ENCODE assay signal across 23 cellular contexts in genomic region chr2:171080607-171081006, GRCh38.
A peak's percentile ranks its signal among the peaks of the same experiment; 100 is the strongest.
DNase-seq lines count a peak whose midpoint lies in the region; ATAC-seq, FAIRE-seq and TF ChIP-seq lines count a peak whose summit lies in the region.
"Had no signal": no experiment of that assay in that cellular context is flagged by ENCODE, and none has a peak within 500 bp of the region (broad histone marks: within the 10 kb centered on the region; RNA-seq: fewer than 3 reads in every experiment).

No MANE protein-coding gene starts in this region.

- H3K27me3 Mint-ChIP-seq in activated T-cell treated with anti-CD3 and anti-CD28 coated beads, Interleukin-2, amount 50 U/mL, for 24 hours = no peaks in the 10 kb centered on the region
- H3K27me3 Mint-ChIP-seq in T-cell = no peaks in the 10 kb centered on the region
- H3K27me3 Mint-ChIP-seq in naive thymus-derived CD8-positive, alpha-beta T cell = no peaks in the 10 kb centered on the region
- H3K27me3 Mint-ChIP-seq: CD8-positive, alpha-beta memory T cell had no signal

- WGBS in HepG2 (ENCODE audit: low lambda C conversion rate) = 98% methylated on average over 6 of the region's 6 CpGs
- 99% methylated on average over 6 of the region's 6 CpGs for WGBS in right lobe of liver (ENCODE audit: insufficient coverage, low coverage, low lambda C conversion rate, missing lambda C conversion rate)

- no peaks in the 10 kb centered on the region for H3K9me3 ChIP-seq in HepG2 (ENCODE audit: low read length)
- no peaks in the 10 kb centered on the region for H3K9me3 ChIP-seq in right lobe of liver
- H3K9me3 ChIP-seq: A549 had no signal

- no peak overlapping the region for H3K4me2 ChIP-seq in HepG2 (ENCODE audit: low read depth, low read length)
- H3K4me2 ChIP-seq: A549 had no signal

- peaks cover 13 to 41% of the 10 kb centered on the region in 2 experiments for H3K36me3 ChIP-seq in HepG2 (replicated peaks in 1 of 2; ENCODE audit: control insufficient read depth in 1 of 2, insufficient read depth in 2 of 2, low read length in 2 of 2)
- no peaks in the 10 kb centered on the region for H3K36me3 ChIP-seq in right lobe of liver

- CTCF ChIA-PET in HepG2 (lab: Yijun Ruan, JAX; ENCODE audit: low intra/inter-chr PET ratio, low total read pairs) = no interaction called here
- CTCF ChIA-PET in T-cell (lab: Charles Lee) = no interaction called here

- TF ChIP-seq POLR2A in HepG2 (IDR thresholded peaks at IDR 0.05; ENCODE audit: insufficient read depth in 1 of 2, low read depth in 2 of 2, low read length in 2 of 2) (no peak), right lobe of liver (IDR thresholded peaks at IDR 0.05) (no peak)

- H4K20me1 ChIP-seq in HepG2 (ENCODE audit: insufficient read depth, low read length) = no peaks in the 10 kb centered on the region

- in situ Hi-C loops in HepG2 (cut with HindIII; ENCODE audit: extremely low pct_ligation_motif_present, low pct_unique_long_range_greater_than_20kb) = no loop called here

- FAIRE-seq in HepG2 (lab: Jason Lieb, UNC) = no peak
- FAIRE-seq: A549, GM12878, GM19239, H1 had no signal

- TF ChIP-seq EP300 in HepG2 (IDR thresholded peaks at IDR 0.05; ENCODE audit: low read depth in 2 of 2, low read length in 2 of 2) = no peak
- no peak for TF ChIP-seq EP300 in HepG2 (CRISPR knock-in tag; IDR thresholded peaks at IDR 0.05; ENCODE audit: borderline replicate concordance)

- TF ChIP-seq RAD21 in HepG2 (CRISPR knock-in tag; IDR thresholded peaks at IDR 0.05) = no peak

- TF ChIP-seq CTCF in HepG2 (CRISPR knock-in tag; IDR thresholded peaks at IDR 0.05) (no peak), right lobe of liver (IDR thresholded peaks at IDR 0.05) (no peak)

- H3K4me1 ChIP-seq in HepG2 (ENCODE audit: insufficient read depth, low read length) (peaks cover 7% of the 10 kb centered on the region), right lobe of liver (peaks cover 0 to 7% (median 0%) of the 10 kb centered on the region in 4 donors)
- H3K4me1 ChIP-seq: A549 had no signal

- H3K36me3 Mint-ChIP-seq in activated T-cell treated with anti-CD3 and anti-CD28 coated beads, Interleukin-2, amount 50 U/mL, for 24 hours (ENCODE audit: low read depth) = peaks cover 65% of the 10 kb centered on the region
- H3K36me3 Mint-ChIP-seq in T-cell = peaks cover 39% of the 10 kb centered on the region
- peaks cover 17 to 45% (median 29%) of the 10 kb centered on the region in 3 donors for H3K36me3 Mint-ChIP-seq in naive thymus-derived CD8-positive, alpha-beta T cell

- peaks cover 65% of the 10 kb centered on the region for H3K4me1 Mint-ChIP-seq in activated T-cell treated with anti-CD3 and anti-CD28 coated beads, Interleukin-2, amount 50 U/mL, for 24 hours (ENCODE audit: low read depth)
- H3K4me1 Mint-ChIP-seq in T-cell = peaks cover 69 to 76% (median 73%) of the 10 kb centered on the region in 3 donors
- peaks cover 24 to 65% (median 56%) of the 10 kb centered on the region in 4 donors for H3K4me1 Mint-ChIP-seq in naive thymus-derived CD8-positive, alpha-beta T cell

- no peak overlapping the region for H3K4me3 ChIP-seq in HepG2 (replicated peaks in 1 of 3; ENCODE audit: insufficient read depth in 1 of 3, low read depth in 2 of 3, low read length in 3 of 3)
- H3K4me3 ChIP-seq in right lobe of liver = no peak overlapping the region
- H3K4me3 ChIP-seq: A549, GM12878 had no signal

- BruUV-seq in HepG2 (replicated peaks; lab: Mats Ljungman, UMichigan) = no TSS peak

- DNase-seq in activated T-cell treated with anti-CD3 and anti-CD28 coated beads, Interleukin-2, amount 50 U/mL, for 24 hours = no peak
- DNase-seq in activated T-cell treated with anti-CD3 and anti-CD28 coated beads, Interleukin-2, amount 50 U/mL, for 48 hours = no peak
- DNase-seq in HepG2 (ENCODE audit: low spot score) (no peak), right lobe of liver (no peak), T-cell (no peak), glomerular visceral epithelial cell (ENCODE audit: extremely low spot score) (no peak), LoVo (ENCODE audit: low spot score) (no peak)
- DNase-seq in naive thymus-derived CD8-positive, alpha-beta T cell = no peak
- DNase-seq: AML-193; CD8-positive, alpha-beta memory T cell; COR-L47; DMS 273 treated with DMSO at 0.1 percent for 48 hours; DMS53; DND-41; EL; H9; IMR-90 had no signal

- H3K27me3 ChIP-seq in HepG2 (ENCODE audit: control insufficient read depth in 1 of 2, insufficient read depth in 2 of 2, low read length in 2 of 2) (no peaks in the 10 kb centered on the region), right lobe of liver (no peaks in the 10 kb centered on the region)

- peaks cover 48% of the 10 kb centered on the region for H3K79me2 ChIP-seq in HepG2 (ENCODE audit: insufficient read depth, low read length)

- H2AFZ ChIP-seq in HepG2 (ENCODE audit: low read length) = no peak overlapping the region

- H3K9ac ChIP-seq in HepG2 (ENCODE audit: insufficient read depth, low read depth, low read length) = no peak overlapping the region

- H3K27ac ChIP-seq in HepG2 (ENCODE audit: extremely low read length, insufficient read depth, low read length) (no peak overlapping the region), right lobe of liver (no peak overlapping the region)
- H3K27ac ChIP-seq: 22Rv1, A549, C4-2B had no signal

- H3K27ac Mint-ChIP-seq in activated T-cell treated with anti-CD3 and anti-CD28 coated beads, Interleukin-2, amount 50 U/mL, for 24 hours = peak overlapping the region; percentile 7
- peak overlapping the region; percentile 65 to 79 for H3K27ac Mint-ChIP-seq in T-cell
- H3K27ac Mint-ChIP-seq in naive thymus-derived CD8-positive, alpha-beta T cell = peak overlapping the region in 8 of 10 donors; percentile 62 to 94 (median 82)
- H3K27ac Mint-ChIP-seq: H9 had no signal

- no peak for ATAC-seq in HepG2
- no peak for ATAC-seq in right lobe of liver
- no peak for ATAC-seq in T-cell (replicated peaks in 1 of 4)
- no peak for ATAC-seq in naive thymus-derived CD8-positive, alpha-beta T cell
- ATAC-seq: A549, GM12878 had no signal

- no peaks in the 10 kb centered on the region for H3K9me3 Mint-ChIP-seq in activated T-cell treated with anti-CD3 and anti-CD28 coated beads, Interleukin-2, amount 50 U/mL, for 24 hours
- H3K9me3 Mint-ChIP-seq in T-cell = no peaks in the 10 kb centered on the region
- peaks cover 0 to 2% (median 0%) of the 10 kb centered on the region in 9 donors for H3K9me3 Mint-ChIP-seq in naive thymus-derived CD8-positive, alpha-beta T cell
- H3K9me3 Mint-ChIP-seq: CD8-positive, alpha-beta memory T cell; H9 had no signal

- H3K4me3 Mint-ChIP-seq in activated T-cell treated with anti-CD3 and anti-CD28 coated beads, Interleukin-2, amount 50 U/mL, for 24 hours = no peak overlapping the region
- H3K4me3 Mint-ChIP-seq in T-cell = no peak overlapping the region
- H3K4me3 Mint-ChIP-seq in naive thymus-derived CD8-positive, alpha-beta T cell = peak overlapping the region in 1 of 10 donors; percentile 42
- H3K4me3 Mint-ChIP-seq: H9 had no signal

- POLR2A ChIA-PET in HepG2 (lab: Yijun Ruan, JAX) = no interaction called here
- POLR2A ChIA-PET in T-cell (lab: Charles Lee) = no interaction called here
- POLR2A ChIA-PET in naive thymus-derived CD8-positive, alpha-beta T cell (lab: Charles Lee) = interaction anchor here (0.6 to 1.0 kb wide), 2 partner anchors 50 to 79 kb away, joined by 4 to 5 read pairs; no protein-coding TSS in a partner anchor

- intact Hi-C loops in HepG2 (cut with micrococcal nuclease; ENCODE audit: unreplicated experiment) = loop anchor here (10.0 kb wide), 1 partner anchor 334 kb away; no protein-coding TSS in a partner anchor
- intact Hi-C loops in right lobe of liver (cut with DNase I) = no loop called here

TF ChIP-seq in HepG2, 621 proteins besides CTCF, POLR2A, EP300 and RAD21:
- TF ChIP-seq ZNF121 (CRISPR knock-in tag; IDR thresholded peaks at IDR 0.05) (0 out of 2 replicates have a peak, but pooled peaks have one; percentile 21), ZNF878 (CRISPR knock-in tag; IDR thresholded peaks at IDR 0.05) (no peak)

Comparison
In these comparisons a context has a peak if more than half of its experiments do, and no peak if none do; other contexts are left out.
1. H3K27ac Mint-ChIP-seq: peak in every context shown above with its lines; median percentile 82 in naive thymus-derived CD8-positive, alpha-beta T cell; 72 in T-cell; 7 in activated T-cell treated with anti-CD3 and anti-CD28 coated beads, Interleukin-2, amount 50 U/mL, for 24 hours.